ENCODE assay signal across 1 cellular context in genomic region chr4:185457136-185457535, GRCh38.
TF ChIP-seq lines count a peak whose summit lies in the region.

No MANE protein-coding gene starts in this region.

TF ChIP-seq in K562, 482 proteins besides CTCF, POLR2A, EP300 and RAD21 (continued from another document):
- TF ChIP-seq TFE3 (CRISPR knock-in tag; IDR thresholded peaks at IDR 0.05), result no peak
- TF ChIP-seq CBX8 (IDR thresholded peaks at IDR 0.05; ENCODE audit: borderline replicate concordance, extremely low read depth, low read depth, low read length, poor library complexity, severe bottlenecking), result peak; percentile 52
- TF ChIP-seq JUND (IDR thresholded peaks at IDR 0.05; ENCODE audit: borderline replicate concordance, low read depth, low read length), result no peak
- no peak for TF ChIP-seq JUND (tag; IDR thresholded peaks at IDR 0.05; ENCODE audit: borderline replicate concordance, low read depth, low read length)
